In genomic region chr9:87234854-87235253, GRCh38 we compare ENCODE assay signal across 8 cellular contexts.
"Had no signal": no experiment of that assay in that cellular context is flagged by ENCODE, and none has a peak within 500 bp of the region (broad histone marks: within the 10 kb centered on the region; RNA-seq: fewer than 3 reads in every experiment).

No MANE protein-coding gene starts in this region.

- H3K4me1 ChIP-seq: HAP-1 had no signal

- H3K36me3 ChIP-seq: HAP-1 had no signal

- H3K9me3 ChIP-seq: HAP-1 had no signal

- ATAC-seq: HCT116, K562 had no signal

- DNase-seq: GM23248, GOT3, H7, IMR-90 had no signal

- H3K4me3 ChIP-seq: GM23248, HAP-1, K562 had no signal

- H3K27ac ChIP-seq: GM23248 had no signal

- FAIRE-seq: HTR-8/SVneo, K562 had no signal
